ENCODE assay signal across 17 cellular contexts in the genomic region with DNA sequence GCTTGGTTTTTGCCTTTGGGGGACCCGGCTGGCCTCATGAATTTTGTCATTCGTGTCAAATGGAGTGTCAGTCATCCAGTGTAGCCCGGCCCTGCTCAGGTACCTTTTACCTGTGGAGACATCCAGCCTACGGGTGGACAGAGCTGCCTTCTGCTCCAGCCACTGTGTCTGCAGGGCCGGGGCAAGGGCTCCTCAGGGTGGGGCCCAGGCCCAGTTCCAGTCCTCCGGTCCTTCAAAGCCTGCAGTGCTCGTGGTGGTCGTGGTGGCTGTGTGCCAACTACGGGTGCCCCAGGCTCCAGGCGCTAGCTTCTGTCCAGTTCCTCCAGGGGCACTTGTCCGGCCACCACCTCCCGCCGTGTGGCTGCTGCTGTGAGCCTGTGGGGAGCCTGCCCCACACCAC.
"Had no signal": no experiment of that assay in that cellular context is flagged by ENCODE, and none has a peak within 500 bp of the region (broad histone marks: within the 10 kb centered on the region; RNA-seq: fewer than 3 reads in every experiment).

No MANE protein-coding gene starts in this region.

- H3K27ac ChIP-seq: ascending aorta, esophagus muscularis mucosa, thyroid gland had no signal

- ATAC-seq: activated CD8-positive, alpha-beta T cell treated with anti-CD3 and anti-CD28 coated beads for 36 hours; activated naive CD8-positive, alpha-beta T cell treated with anti-CD3 and anti-CD28 coated beads, Interleukin-2, amount 50 U/mL, for 24 hours; left colon had no signal

- H3K27me3 Mint-ChIP-seq: activated CD4-positive, alpha-beta T cell treated with anti-CD3 and anti-CD28 coated beads, Interleukin-2, amount 10 ng/mL, durations not matched to agents 24 days and 14 days; activated CD8-positive, alpha-beta T cell treated with anti-CD3 and anti-CD28 coated beads for 36 hours; activated naive CD8-positive, alpha-beta T cell treated with anti-CD3 and anti-CD28 coated beads, Interleukin-2, amount 50 U/mL, for 24 hours; activated T-cell treated with anti-CD3 and anti-CD28 coated beads, Interleukin-2, amount 50 U/mL, for 24 hours; dendritic cell treated with granulocyte-macrophage colony-stimulating factor and Interleukin-4, amounts not matched to agents 40 ng/mL and 50 ng/mL, for 4 days had no signal

- H3K36me3 Mint-ChIP-seq: activated naive CD4-positive, alpha-beta T cell treated with anti-CD3 and anti-CD28 coated beads, Interleukin-2, amount 10 ng/mL, durations not matched to agents 7 days and 5 days had no signal

- H3K36me3 ChIP-seq: ascending aorta, thyroid gland had no signal

- H3K4me3 ChIP-seq: ascending aorta, esophagus muscularis mucosa, thyroid gland had no signal

- H3K9me3 Mint-ChIP-seq: activated CD4-positive, alpha-beta T cell treated with anti-CD3 and anti-CD28 coated beads, Interleukin-2, amount 10 ng/mL, durations not matched to agents 24 days and 14 days; activated CD8-positive, alpha-beta T cell treated with anti-CD3 and anti-CD28 coated beads for 36 hours; activated naive CD4-positive, alpha-beta T cell treated with anti-CD3 and anti-CD28 coated beads, Interleukin-2, amount 10 ng/mL, durations not matched to agents 7 days and 5 days; activated naive CD8-positive, alpha-beta T cell treated with anti-CD3 and anti-CD28 coated beads, Interleukin-2, amount 50 U/mL, for 24 hours; activated T-cell treated with anti-CD3 and anti-CD28 coated beads, Interleukin-2, amount 50 U/mL, for 24 hours; dendritic cell treated with granulocyte-macrophage colony-stimulating factor and Interleukin-4, amounts not matched to agents 40 ng/mL and 50 ng/mL, for 4 days had no signal

- FAIRE-seq: endothelial cell of umbilical vein had no signal

- DNase-seq: activated CD4-positive, alpha-beta T cell treated with anti-CD3 and anti-CD28 coated beads, Interleukin-2, amount 10 ng/mL, durations not matched to agents 24 days and 14 days; activated CD8-positive, alpha-beta T cell treated with anti-CD3 and anti-CD28 coated beads for 36 hours; activated effector memory CD4-positive, alpha-beta T cell treated with Interleukin-2 at 50 U/mL for 16 hours; activated naive CD4-positive, alpha-beta T cell treated with anti-CD3 and anti-CD28 coated beads, Interleukin-2, amount 10 ng/mL, durations not matched to agents 7 days and 5 days; activated naive CD8-positive, alpha-beta T cell treated with anti-CD3 and anti-CD28 coated beads, Interleukin-2, amount 50 U/mL, for 24 hours; activated T-cell treated with anti-CD3 and anti-CD28 coated beads, Interleukin-2, amount 50 U/mL, for 24 hours; effector CD8-positive, alpha-beta T cell; left colon; stimulated activated CD4-positive, alpha-beta T cell treated with anti-CD3 and anti-CD28 coated beads, Interleukin-12 subunit alpha, Interleukin-12 subunit beta, amount 100 ng/mL, for 4 hours; stimulated activated CD4-positive, alpha-beta T cell treated with anti-CD3 and anti-CD28 coated beads, Interleukin-2, amount 100 ng/mL, for 24 hours; stimulated activated naive CD4-positive, alpha-beta T cell treated with Interleukin-2 at 50 U/mL for 16 hours; T-helper 9 cell; thyroid gland had no signal

- H3K4me1 ChIP-seq: ascending aorta, esophagus muscularis mucosa, thyroid gland had no signal

- H3K4me3 Mint-ChIP-seq: activated CD4-positive, alpha-beta T cell treated with anti-CD3 and anti-CD28 coated beads, Interleukin-2, amount 10 ng/mL, durations not matched to agents 24 days and 14 days; activated CD8-positive, alpha-beta T cell treated with anti-CD3 and anti-CD28 coated beads for 36 hours; activated naive CD4-positive, alpha-beta T cell treated with anti-CD3 and anti-CD28 coated beads, Interleukin-2, amount 10 ng/mL, durations not matched to agents 7 days and 5 days; activated naive CD8-positive, alpha-beta T cell treated with anti-CD3 and anti-CD28 coated beads, Interleukin-2, amount 50 U/mL, for 24 hours; activated T-cell treated with anti-CD3 and anti-CD28 coated beads, Interleukin-2, amount 50 U/mL, for 24 hours; dendritic cell treated with granulocyte-macrophage colony-stimulating factor and Interleukin-4, amounts not matched to agents 40 ng/mL and 50 ng/mL, for 4 days had no signal

- H3K27me3 ChIP-seq: ascending aorta, esophagus muscularis mucosa, thyroid gland had no signal

- H3K4me1 Mint-ChIP-seq: activated CD4-positive, alpha-beta T cell treated with anti-CD3 and anti-CD28 coated beads, Interleukin-2, amount 10 ng/mL, durations not matched to agents 24 days and 14 days; activated naive CD4-positive, alpha-beta T cell treated with anti-CD3 and anti-CD28 coated beads, Interleukin-2, amount 10 ng/mL, durations not matched to agents 7 days and 5 days; activated naive CD8-positive, alpha-beta T cell treated with anti-CD3 and anti-CD28 coated beads, Interleukin-2, amount 50 U/mL, for 24 hours had no signal

- H3K27ac Mint-ChIP-seq: activated CD4-positive, alpha-beta T cell treated with anti-CD3 and anti-CD28 coated beads, Interleukin-2, amount 10 ng/mL, durations not matched to agents 24 days and 14 days; activated CD8-positive, alpha-beta T cell treated with anti-CD3 and anti-CD28 coated beads for 36 hours; activated naive CD4-positive, alpha-beta T cell treated with anti-CD3 and anti-CD28 coated beads, Interleukin-2, amount 10 ng/mL, durations not matched to agents 7 days and 5 days; activated naive CD8-positive, alpha-beta T cell treated with anti-CD3 and anti-CD28 coated beads, Interleukin-2, amount 50 U/mL, for 24 hours; activated T-cell treated with anti-CD3 and anti-CD28 coated beads, Interleukin-2, amount 50 U/mL, for 24 hours; dendritic cell treated with granulocyte-macrophage colony-stimulating factor and Interleukin-4, amounts not matched to agents 40 ng/mL and 50 ng/mL, for 4 days had no signal

- H3K9me3 ChIP-seq: ascending aorta, esophagus muscularis mucosa, thyroid gland had no signal
